Comparison of ENCODE assay signal across 1 cellular context in genomic region chr3:81375921-81376320, GRCh38.
TF ChIP-seq lines count a peak whose summit lies in the region.

No MANE protein-coding gene starts in this region.

TF ChIP-seq in GM23338, 12 proteins besides CTCF, POLR2A, EP300 and RAD21 (continued from another document):
- TF ChIP-seq, protein P1, sequence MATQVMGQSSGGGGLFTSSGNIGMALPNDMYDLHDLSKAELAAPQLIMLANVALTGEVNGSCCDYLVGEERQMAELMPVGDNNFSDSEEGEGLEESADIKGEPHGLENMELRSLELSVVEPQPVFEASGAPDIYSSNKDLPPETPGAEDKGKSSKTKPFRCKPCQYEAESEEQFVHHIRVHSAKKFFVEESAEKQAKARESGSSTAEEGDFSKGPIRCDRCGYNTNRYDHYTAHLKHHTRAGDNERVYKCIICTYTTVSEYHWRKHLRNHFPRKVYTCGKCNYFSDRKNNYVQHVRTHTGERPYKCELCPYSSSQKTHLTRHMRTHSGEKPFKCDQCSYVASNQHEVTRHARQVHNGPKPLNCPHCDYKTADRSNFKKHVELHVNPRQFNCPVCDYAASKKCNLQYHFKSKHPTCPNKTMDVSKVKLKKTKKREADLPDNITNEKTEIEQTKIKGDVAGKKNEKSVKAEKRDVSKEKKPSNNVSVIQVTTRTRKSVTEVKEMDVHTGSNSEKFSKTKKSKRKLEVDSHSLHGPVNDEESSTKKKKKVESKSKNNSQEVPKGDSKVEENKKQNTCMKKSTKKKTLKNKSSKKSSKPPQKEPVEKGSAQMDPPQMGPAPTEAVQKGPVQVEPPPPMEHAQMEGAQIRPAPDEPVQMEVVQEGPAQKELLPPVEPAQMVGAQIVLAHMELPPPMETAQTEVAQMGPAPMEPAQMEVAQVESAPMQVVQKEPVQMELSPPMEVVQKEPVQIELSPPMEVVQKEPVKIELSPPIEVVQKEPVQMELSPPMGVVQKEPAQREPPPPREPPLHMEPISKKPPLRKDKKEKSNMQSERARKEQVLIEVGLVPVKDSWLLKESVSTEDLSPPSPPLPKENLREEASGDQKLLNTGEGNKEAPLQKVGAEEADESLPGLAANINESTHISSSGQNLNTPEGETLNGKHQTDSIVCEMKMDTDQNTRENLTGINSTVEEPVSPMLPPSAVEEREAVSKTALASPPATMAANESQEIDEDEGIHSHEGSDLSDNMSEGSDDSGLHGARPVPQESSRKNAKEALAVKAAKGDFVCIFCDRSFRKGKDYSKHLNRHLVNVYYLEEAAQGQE (IDR thresholded peaks at IDR 0.05; ENCODE audit: unreplicated experiment): no peak
